ENCODE assay signal across 1 cellular context in the genomic region with DNA sequence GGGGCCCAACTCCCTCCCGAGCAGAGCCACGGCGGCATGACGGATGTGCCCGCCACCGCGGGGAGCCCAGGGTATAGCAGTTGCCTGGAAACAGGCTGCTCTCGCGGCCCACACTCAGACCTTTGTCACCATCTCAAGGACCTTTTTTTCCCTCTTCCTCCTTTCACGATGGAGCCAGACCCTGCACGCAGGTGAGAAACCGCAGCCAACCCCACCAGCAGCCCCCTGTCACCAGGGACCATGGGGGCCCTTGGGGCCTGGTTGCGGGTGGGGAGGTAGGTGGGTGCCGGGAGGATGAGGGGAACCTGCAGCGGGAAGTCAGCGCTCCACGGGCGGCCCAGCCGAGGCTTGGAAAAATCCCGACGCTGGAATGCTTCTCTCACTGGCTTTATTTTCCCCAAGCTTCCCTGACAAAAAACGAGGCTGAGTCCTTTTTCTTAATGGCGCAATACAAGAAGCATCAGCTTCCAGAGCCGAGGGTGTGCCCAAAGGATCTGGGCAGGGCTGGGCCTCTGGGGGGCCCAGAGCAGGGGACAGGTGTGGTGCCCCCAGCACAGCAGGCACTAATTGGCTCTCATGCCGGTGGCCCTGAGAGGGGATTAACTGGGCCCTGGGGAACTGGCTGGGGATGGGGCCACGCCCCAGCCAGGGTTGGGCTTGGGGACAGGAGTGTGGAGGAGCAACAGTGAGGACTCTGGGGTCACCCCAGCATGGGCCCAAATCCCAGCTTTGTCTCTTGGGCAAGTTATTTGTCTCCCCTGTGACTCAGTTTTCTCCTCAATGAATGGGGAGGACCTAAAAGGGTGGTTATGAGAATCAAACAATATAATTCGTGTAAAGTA.
TF ChIP-seq lines count a peak whose summit lies in the region.

No MANE protein-coding gene starts in this region.

TF ChIP-seq in HepG2, 621 proteins besides CTCF, POLR2A, EP300 and RAD21 (continued from another document and continues in another):
- TF ChIP-seq, protein P1, sequence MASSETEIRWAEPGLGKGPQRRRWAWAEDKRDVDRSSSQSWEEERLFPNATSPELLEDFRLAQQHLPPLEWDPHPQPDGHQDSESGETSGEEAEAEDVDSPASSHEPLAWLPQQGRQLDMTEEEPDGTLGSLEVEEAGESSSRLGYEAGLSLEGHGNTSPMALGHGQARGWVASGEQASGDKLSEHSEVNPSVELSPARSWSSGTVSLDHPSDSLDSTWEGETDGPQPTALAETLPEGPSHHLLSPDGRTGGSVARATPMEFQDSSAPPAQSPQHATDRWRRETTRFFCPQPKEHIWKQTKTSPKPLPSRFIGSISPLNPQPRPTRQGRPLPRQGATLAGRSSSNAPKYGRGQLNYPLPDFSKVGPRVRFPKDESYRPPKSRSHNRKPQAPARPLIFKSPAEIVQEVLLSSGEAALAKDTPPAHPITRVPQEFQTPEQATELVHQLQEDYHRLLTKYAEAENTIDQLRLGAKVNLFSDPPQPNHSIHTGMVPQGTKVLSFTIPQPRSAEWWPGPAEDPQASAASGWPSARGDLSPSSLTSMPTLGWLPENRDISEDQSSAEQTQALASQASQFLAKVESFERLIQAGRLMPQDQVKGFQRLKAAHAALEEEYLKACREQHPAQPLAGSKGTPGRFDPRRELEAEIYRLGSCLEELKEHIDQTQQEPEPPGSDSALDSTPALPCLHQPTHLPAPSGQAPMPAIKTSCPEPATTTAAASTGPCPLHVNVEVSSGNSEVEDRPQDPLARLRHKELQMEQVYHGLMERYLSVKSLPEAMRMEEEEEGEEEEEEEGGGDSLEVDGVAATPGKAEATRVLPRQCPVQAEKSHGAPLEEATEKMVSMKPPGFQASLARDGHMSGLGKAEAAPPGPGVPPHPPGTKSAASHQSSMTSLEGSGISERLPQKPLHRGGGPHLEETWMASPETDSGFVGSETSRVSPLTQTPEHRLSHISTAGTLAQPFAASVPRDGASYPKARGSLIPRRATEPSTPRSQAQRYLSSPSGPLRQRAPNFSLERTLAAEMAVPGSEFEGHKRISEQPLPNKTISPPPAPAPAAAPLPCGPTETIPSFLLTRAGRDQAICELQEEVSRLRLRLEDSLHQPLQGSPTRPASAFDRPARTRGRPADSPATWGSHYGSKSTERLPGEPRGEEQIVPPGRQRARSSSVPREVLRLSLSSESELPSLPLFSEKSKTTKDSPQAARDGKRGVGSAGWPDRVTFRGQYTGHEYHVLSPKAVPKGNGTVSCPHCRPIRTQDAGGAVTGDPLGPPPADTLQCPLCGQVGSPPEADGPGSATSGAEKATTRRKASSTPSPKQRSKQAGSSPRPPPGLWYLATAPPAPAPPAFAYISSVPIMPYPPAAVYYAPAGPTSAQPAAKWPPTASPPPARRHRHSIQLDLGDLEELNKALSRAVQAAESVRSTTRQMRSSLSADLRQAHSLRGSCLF (CRISPR knock-in tag; IDR thresholded peaks at IDR 0.05; ENCODE audit: borderline replicate concordance), result 0 out of 2 replicates have a peak, but pooled peaks have one; percentile 29
- TF ChIP-seq, protein P2, sequence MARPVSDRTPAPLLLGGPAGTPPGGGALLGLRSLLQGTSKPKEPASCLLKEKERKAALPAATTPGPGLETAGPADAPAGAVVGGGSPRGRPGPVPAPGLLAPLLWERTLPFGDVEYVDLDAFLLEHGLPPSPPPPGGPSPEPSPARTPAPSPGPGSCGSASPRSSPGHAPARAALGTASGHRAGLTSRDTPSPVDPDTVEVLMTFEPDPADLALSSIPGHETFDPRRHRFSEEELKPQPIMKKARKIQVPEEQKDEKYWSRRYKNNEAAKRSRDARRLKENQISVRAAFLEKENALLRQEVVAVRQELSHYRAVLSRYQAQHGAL (CRISPR knock-in tag; IDR thresholded peaks at IDR 0.05; ENCODE audit: not compliant biosample characterization), result peak; percentile 75
- peak; percentile 22; the same call in 1 of the 2 replicates for TF ChIP-seq MEIS2 (CRISPR knock-in tag; IDR thresholded peaks at IDR 0.05)
- peak; percentile 63; the same call in 1 of the 2 replicates for TF ChIP-seq ZNF430 (CRISPR knock-in tag; IDR thresholded peaks at IDR 0.05)
- 0 out of 2 replicates have a peak, but pooled peaks have one; percentile 2 for TF ChIP-seq ZNF7 (CRISPR knock-in tag; IDR thresholded peaks at IDR 0.05)
- TF ChIP-seq PAF1 (CRISPR knock-in tag; IDR thresholded peaks at IDR 0.05), result no peak
- TF ChIP-seq SPEN (CRISPR knock-in tag; IDR thresholded peaks at IDR 0.05; ENCODE audit: low read depth), result 0 out of 2 replicates have a peak, but pooled peaks have one; percentile 6
- TF ChIP-seq, protein P3, sequence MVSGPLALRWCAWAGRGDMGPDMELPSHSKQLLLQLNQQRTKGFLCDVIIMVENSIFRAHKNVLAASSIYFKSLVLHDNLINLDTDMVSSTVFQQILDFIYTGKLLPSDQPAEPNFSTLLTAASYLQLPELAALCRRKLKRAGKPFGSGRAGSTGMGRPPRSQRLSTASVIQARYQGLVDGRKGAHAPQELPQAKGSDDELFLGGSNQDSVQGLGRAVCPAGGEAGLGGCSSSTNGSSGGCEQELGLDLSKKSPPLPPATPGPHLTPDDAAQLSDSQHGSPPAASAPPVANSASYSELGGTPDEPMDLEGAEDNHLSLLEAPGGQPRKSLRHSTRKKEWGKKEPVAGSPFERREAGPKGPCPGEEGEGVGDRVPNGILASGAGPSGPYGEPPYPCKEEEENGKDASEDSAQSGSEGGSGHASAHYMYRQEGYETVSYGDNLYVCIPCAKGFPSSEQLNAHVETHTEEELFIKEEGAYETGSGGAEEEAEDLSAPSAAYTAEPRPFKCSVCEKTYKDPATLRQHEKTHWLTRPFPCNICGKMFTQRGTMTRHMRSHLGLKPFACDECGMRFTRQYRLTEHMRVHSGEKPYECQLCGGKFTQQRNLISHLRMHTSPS (CRISPR knock-in tag; IDR thresholded peaks at IDR 0.05; ENCODE audit: low read depth), result peak; percentile 35; the same call in 1 of the 2 replicates
- peak; percentile 65 for TF ChIP-seq MED8 (CRISPR knock-in tag; IDR thresholded peaks at IDR 0.05; ENCODE audit: insufficient replicate concordance)
- no peak for TF ChIP-seq ZNF30 (CRISPR knock-in tag; IDR thresholded peaks at IDR 0.05)
- TF ChIP-seq ZMYM4 (CRISPR knock-in tag; IDR thresholded peaks at IDR 0.05), result peak; percentile 45; the same call in 1 of the 2 replicates
- no peak for TF ChIP-seq MAZ (IDR thresholded peaks at IDR 0.05; ENCODE audit: borderline replicate concordance, low read depth, low read length)
- peak; percentile 15; the same call in 1 of the 2 replicates for TF ChIP-seq MAZ (CRISPR knock-in tag; IDR thresholded peaks at IDR 0.05; ENCODE audit: low read depth)
- no peak for TF ChIP-seq EZH2 (conservative IDR thresholded peaks at IDR 0.05; ENCODE audit: low read depth, low read length)
- TF ChIP-seq, protein P4, sequence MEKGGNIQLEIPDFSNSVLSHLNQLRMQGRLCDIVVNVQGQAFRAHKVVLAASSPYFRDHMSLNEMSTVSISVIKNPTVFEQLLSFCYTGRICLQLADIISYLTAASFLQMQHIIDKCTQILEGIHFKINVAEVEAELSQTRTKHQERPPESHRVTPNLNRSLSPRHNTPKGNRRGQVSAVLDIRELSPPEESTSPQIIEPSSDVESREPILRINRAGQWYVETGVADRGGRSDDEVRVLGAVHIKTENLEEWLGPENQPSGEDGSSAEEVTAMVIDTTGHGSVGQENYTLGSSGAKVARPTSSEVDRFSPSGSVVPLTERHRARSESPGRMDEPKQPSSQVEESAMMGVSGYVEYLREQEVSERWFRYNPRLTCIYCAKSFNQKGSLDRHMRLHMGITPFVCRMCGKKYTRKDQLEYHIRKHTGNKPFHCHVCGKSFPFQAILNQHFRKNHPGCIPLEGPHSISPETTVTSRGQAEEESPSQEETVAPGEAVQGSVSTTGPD (CRISPR knock-in tag; IDR thresholded peaks at IDR 0.05), result peak; percentile 68; the same call in 1 of the 2 replicates
- TF ChIP-seq SOX5 (CRISPR knock-in tag; IDR thresholded peaks at IDR 0.05; ENCODE audit: borderline replicate concordance), result no peak
- 0 out of 2 replicates have a peak, but pooled peaks have one; percentile 23 for TF ChIP-seq NR2F6 (IDR thresholded peaks at IDR 0.05)
- TF ChIP-seq NR2F6 (CRISPR knock-in tag; IDR thresholded peaks at IDR 0.05), result no peak; the same call in 1 of the 2 replicates
- TF ChIP-seq ZNF768 (CRISPR knock-in tag; IDR thresholded peaks at IDR 0.05), result peak; percentile 47
- TF ChIP-seq ZNF263 (CRISPR knock-in tag; IDR thresholded peaks at IDR 0.05), result peak; percentile 77
- peak; percentile 42 for TF ChIP-seq ZNF788 (CRISPR knock-in tag; IDR thresholded peaks at IDR 0.05; ENCODE audit: borderline replicate concordance)
- 0 out of 2 replicates have a peak, but pooled peaks have one; percentile 19 for TF ChIP-seq NFYB (CRISPR knock-in tag; IDR thresholded peaks at IDR 0.05)
- TF ChIP-seq IKZF4 (CRISPR knock-in tag; IDR thresholded peaks at IDR 0.05; ENCODE audit: borderline replicate concordance, low read depth, not compliant biosample characterization), result no peak
- TF ChIP-seq, protein P5, sequence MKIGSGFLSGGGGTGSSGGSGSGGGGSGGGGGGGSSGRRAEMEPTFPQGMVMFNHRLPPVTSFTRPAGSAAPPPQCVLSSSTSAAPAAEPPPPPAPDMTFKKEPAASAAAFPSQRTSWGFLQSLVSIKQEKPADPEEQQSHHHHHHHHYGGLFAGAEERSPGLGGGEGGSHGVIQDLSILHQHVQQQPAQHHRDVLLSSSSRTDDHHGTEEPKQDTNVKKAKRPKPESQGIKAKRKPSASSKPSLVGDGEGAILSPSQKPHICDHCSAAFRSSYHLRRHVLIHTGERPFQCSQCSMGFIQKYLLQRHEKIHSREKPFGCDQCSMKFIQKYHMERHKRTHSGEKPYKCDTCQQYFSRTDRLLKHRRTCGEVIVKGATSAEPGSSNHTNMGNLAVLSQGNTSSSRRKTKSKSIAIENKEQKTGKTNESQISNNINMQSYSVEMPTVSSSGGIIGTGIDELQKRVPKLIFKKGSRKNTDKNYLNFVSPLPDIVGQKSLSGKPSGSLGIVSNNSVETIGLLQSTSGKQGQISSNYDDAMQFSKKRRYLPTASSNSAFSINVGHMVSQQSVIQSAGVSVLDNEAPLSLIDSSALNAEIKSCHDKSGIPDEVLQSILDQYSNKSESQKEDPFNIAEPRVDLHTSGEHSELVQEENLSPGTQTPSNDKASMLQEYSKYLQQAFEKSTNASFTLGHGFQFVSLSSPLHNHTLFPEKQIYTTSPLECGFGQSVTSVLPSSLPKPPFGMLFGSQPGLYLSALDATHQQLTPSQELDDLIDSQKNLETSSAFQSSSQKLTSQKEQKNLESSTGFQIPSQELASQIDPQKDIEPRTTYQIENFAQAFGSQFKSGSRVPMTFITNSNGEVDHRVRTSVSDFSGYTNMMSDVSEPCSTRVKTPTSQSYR (CRISPR knock-in tag; IDR thresholded peaks at IDR 0.05; ENCODE audit: borderline replicate concordance), result 0 out of 2 replicates have a peak, but pooled peaks have one; percentile 5
- TF ChIP-seq HMG20B (CRISPR knock-in tag; conservative IDR thresholded peaks at IDR 0.05), result no peak
- peak; percentile 22; the same call in 1 of the 2 replicates for TF ChIP-seq ZNF451 (CRISPR knock-in tag; IDR thresholded peaks at IDR 0.05)
- TF ChIP-seq SRSF9 (IDR thresholded peaks at IDR 0.05; ENCODE audit: borderline replicate concordance, insufficient read depth, low read depth, low read length, poor library complexity, severe bottlenecking), result no peak
- peak; percentile 97 for TF ChIP-seq SNAI1 (CRISPR knock-in tag; IDR thresholded peaks at IDR 0.05; ENCODE audit: borderline replicate concordance)
- TF ChIP-seq GLI4 (CRISPR knock-in tag; IDR thresholded peaks at IDR 0.05; ENCODE audit: borderline replicate concordance), result no peak
- TF ChIP-seq, protein P6, sequence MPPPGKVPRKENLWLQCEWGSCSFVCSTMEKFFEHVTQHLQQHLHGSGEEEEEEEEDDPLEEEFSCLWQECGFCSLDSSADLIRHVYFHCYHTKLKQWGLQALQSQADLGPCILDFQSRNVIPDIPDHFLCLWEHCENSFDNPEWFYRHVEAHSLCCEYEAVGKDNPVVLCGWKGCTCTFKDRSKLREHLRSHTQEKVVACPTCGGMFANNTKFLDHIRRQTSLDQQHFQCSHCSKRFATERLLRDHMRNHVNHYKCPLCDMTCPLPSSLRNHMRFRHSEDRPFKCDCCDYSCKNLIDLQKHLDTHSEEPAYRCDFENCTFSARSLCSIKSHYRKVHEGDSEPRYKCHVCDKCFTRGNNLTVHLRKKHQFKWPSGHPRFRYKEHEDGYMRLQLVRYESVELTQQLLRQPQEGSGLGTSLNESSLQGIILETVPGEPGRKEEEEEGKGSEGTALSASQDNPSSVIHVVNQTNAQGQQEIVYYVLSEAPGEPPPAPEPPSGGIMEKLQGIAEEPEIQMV (CRISPR knock-in tag; IDR thresholded peaks at IDR 0.05; ENCODE audit: low read depth), result 0 out of 2 replicates have a peak, but pooled peaks have one; percentile 16
- TF ChIP-seq KDM6A (CRISPR knock-in tag; IDR thresholded peaks at IDR 0.05; ENCODE audit: low read depth), result peak; percentile 51; the same call in 1 of the 2 replicates
- TF ChIP-seq, protein P7, sequence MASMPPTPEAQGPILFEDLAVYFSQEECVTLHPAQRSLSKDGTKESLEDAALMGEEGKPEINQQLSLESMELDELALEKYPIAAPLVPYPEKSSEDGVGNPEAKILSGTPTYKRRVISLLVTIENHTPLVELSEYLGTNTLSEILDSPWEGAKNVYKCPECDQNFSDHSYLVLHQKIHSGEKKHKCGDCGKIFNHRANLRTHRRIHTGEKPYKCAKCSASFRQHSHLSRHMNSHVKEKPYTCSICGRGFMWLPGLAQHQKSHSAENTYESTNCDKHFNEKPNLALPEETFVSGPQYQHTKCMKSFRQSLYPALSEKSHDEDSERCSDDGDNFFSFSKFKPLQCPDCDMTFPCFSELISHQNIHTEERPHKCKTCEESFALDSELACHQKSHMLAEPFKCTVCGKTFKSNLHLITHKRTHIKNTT (CRISPR knock-in tag; IDR thresholded peaks at IDR 0.05), result peak; percentile 12; the same call in 1 of the 2 replicates
- TF ChIP-seq FOSL1 (CRISPR knock-in tag; IDR thresholded peaks at IDR 0.05; ENCODE audit: borderline replicate concordance), result no peak
- TF ChIP-seq ZNF205 (CRISPR knock-in tag; IDR thresholded peaks at IDR 0.05), result peak; percentile 34
- TF ChIP-seq ZNF44 (CRISPR knock-in tag; IDR thresholded peaks at IDR 0.05), result peak; percentile 94; the same call in 1 of the 2 replicates
- no peak; the same call in 1 of the 2 replicates for TF ChIP-seq ZNF605 (CRISPR knock-in tag; IDR thresholded peaks at IDR 0.05)
- no peak for TF ChIP-seq DNMT1 (CRISPR knock-in tag; IDR thresholded peaks at IDR 0.05)
- TF ChIP-seq, protein P8, sequence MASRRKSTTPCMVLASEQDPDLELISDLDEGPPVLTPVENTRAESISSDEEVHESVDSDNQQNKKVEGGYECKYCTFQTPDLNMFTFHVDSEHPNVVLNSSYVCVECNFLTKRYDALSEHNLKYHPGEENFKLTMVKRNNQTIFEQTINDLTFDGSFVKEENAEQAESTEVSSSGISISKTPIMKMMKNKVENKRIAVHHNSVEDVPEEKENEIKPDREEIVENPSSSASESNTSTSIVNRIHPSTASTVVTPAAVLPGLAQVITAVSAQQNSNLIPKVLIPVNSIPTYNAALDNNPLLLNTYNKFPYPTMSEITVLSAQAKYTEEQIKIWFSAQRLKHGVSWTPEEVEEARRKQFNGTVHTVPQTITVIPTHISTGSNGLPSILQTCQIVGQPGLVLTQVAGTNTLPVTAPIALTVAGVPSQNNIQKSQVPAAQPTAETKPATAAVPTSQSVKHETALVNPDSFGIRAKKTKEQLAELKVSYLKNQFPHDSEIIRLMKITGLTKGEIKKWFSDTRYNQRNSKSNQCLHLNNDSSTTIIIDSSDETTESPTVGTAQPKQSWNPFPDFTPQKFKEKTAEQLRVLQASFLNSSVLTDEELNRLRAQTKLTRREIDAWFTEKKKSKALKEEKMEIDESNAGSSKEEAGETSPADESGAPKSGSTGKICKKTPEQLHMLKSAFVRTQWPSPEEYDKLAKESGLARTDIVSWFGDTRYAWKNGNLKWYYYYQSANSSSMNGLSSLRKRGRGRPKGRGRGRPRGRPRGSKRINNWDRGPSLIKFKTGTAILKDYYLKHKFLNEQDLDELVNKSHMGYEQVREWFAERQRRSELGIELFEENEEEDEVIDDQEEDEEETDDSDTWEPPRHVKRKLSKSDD (CRISPR knock-in tag; IDR thresholded peaks at IDR 0.05; ENCODE audit: low read depth), result 0 out of 2 replicates have a peak, but pooled peaks have one; percentile 55
- 0 out of 2 replicates have a peak, but pooled peaks have one; percentile 62 for TF ChIP-seq SRY (CRISPR knock-in tag; IDR thresholded peaks at IDR 0.05)
- TF ChIP-seq NFRKB (IDR thresholded peaks at IDR 0.05), result no peak
